8 cellular contexts compared by ENCODE assay signal in genomic region chr10:3482200-3482993, GRCh38.
DNase-seq lines count a peak whose midpoint lies in the region; ATAC-seq and TF ChIP-seq lines count a peak whose summit lies in the region.

No MANE protein-coding gene starts in this region.

- TF ChIP-seq CTCF in DND-41 (IDR thresholded peaks at IDR 0.05; ENCODE audit: borderline replicate concordance, extremely low read depth, low read length, poor library complexity, severe bottlenecking) (no peak), mucosa of descending colon (IDR thresholded peaks at IDR 0.05) (no peak)

- H3K27me3 ChIP-seq in DND-41 (ENCODE audit: insufficient read depth, low read length, poor library complexity) = no peaks in the 10 kb centered on the region

- peak; percentile 88 for ATAC-seq in DND-41 (ENCODE audit: insufficient read depth, low read depth)
- ATAC-seq in HG02884 (IDR thresholded peaks at IDR 0.05; ENCODE audit: unreplicated experiment) = peak; percentile 20
- ATAC-seq in mucosa of descending colon = peak; percentile 79

- no peaks in the 10 kb centered on the region for H3K79me2 ChIP-seq in DND-41 (ENCODE audit: insufficient read depth, low read length)

- H3K4me1 ChIP-seq in DND-41 (ENCODE audit: insufficient read depth, low read length) (peaks cover 37% of the 10 kb centered on the region), mucosa of descending colon (ENCODE audit: low read depth) (no peaks in the 10 kb centered on the region)

- no peaks in the 10 kb centered on the region for H3K9me3 ChIP-seq in DND-41 (ENCODE audit: insufficient read depth, low read length, severe bottlenecking)
- no peaks in the 10 kb centered on the region for H3K9me3 ChIP-seq in mucosa of descending colon

- H3K4me2 ChIP-seq in DND-41 (ENCODE audit: insufficient read depth, low read length) = peak overlapping the region; percentile 10; the same call in 1 of the 2 replicates

- H3K4me3 ChIP-seq in DND-41 (ENCODE audit: low read depth in 1 of 2, low read length in 2 of 2) (no peak overlapping the region), mucosa of descending colon (no peak overlapping the region)

- no peaks in the 10 kb centered on the region for H4K20me1 ChIP-seq in DND-41 (ENCODE audit: insufficient read depth, low read length)

- H3K27ac ChIP-seq in DND-41 (ENCODE audit: low read length) = no peak overlapping the region; the same call in 1 of the 2 replicates

- DNase-seq in DND-41 (peak; percentile 64), NCI-H774 (lab: John Stamatoyannopoulos, UW) (peak; percentile 66), dermis microvascular lymphatic vessel endothelial cell (ENCODE audit: low read depth in 2 of 2) (peak; percentile 80 to 95), mucosa of descending colon (peak in 2 of 3 donors; percentile 54 to 78), AML-193 (lab: John Stamatoyannopoulos, UW) (no peak), NCI-H1694 (lab: John Stamatoyannopoulos, UW) (no peak), DMS114 treated with DMSO at 0.1 percent for 48 hours (lab: John Stamatoyannopoulos, UW; ENCODE audit: unreplicated experiment) (no peak)

- intact Hi-C loops in mucosa of descending colon (cut with DNase I, micrococcal nuclease) = no loop called here

- no peak overlapping the region for H3K9ac ChIP-seq in DND-41 (ENCODE audit: low read depth, low read length)

- H3K36me3 ChIP-seq in DND-41 (ENCODE audit: insufficient read depth, low read length) (no peaks in the 10 kb centered on the region), mucosa of descending colon (ENCODE audit: low read depth) (no peaks in the 10 kb centered on the region)

- H2AFZ ChIP-seq in DND-41 (ENCODE audit: low read depth, low read length) = no peak overlapping the region

Comparison
In these comparisons a context has a peak if more than half of its experiments do, and no peak if none do; other contexts are left out.
1. ATAC-seq: peak in every context shown above with its lines; median percentile 88 in DND-41; 79 in mucosa of descending colon; 20 in HG02884.
2. DNase-seq: peak in DND-41 (single experiment), NCI-H774 (single experiment), dermis microvascular lymphatic vessel endothelial cell (2 of 2) and mucosa of descending colon (2 of 3); none in AML-193 (0 of 2), NCI-H1694 (single experiment) and DMS114 treated with DMSO at 0.1 percent for 48 hours (single experiment).